ENCODE assay signal across 21 cellular contexts in the genomic region with DNA sequence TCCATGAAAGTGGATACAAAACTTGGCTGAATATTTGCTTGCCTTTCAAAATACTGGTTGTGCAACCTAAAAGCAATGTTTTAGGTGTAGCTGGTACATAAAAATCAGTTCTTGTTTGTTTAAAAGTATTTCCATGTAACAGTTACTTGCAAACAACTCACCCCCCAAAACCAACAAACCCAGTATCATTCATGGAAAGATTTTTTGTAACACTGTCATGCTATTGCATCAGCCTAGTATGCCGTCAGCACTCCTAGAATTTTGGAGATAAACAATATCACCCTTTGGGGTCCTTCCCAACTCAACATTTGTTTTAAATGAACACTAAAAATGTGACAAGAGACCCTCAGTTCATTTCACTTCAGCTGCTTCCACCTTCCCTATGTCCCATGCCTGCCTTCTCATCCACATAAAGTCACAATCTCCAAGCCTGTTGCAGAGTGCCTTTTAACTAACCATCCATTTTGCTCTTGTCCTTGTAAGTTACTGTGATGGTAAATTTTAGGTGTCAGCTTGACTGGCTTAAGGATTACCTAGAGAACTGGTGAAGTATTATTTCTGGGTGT.
A peak's percentile ranks its signal among the peaks of the same experiment; 100 is the strongest.
DNase-seq lines count a peak whose midpoint lies in the region; ATAC-seq, FAIRE-seq and TF ChIP-seq lines count a peak whose summit lies in the region.
"Had no signal": no experiment of that assay in that cellular context is flagged by ENCODE, and none has a peak within 500 bp of the region (broad histone marks: within the 10 kb centered on the region; RNA-seq: fewer than 3 reads in every experiment).

No MANE protein-coding gene starts in this region.

- no peak overlapping the region for H3K4me2 ChIP-seq in astrocyte (ENCODE audit: low read length)

- H3K36me3 ChIP-seq in astrocyte (ENCODE audit: insufficient read depth, low read length), result no peaks in the 10 kb centered on the region
- H3K36me3 ChIP-seq: tibial artery had no signal

- no peaks in the 10 kb centered on the region for H3K27me3 ChIP-seq in astrocyte (ENCODE audit: insufficient read depth, low read length)
- H3K27me3 ChIP-seq: body of pancreas, tibial artery had no signal

- no peaks in the 10 kb centered on the region for H4K20me1 ChIP-seq in astrocyte (ENCODE audit: insufficient read depth, low read length)

- no peak overlapping the region for H3K27ac ChIP-seq in astrocyte (ENCODE audit: low read depth, low read length)
- H3K27ac ChIP-seq: body of pancreas, dorsolateral prefrontal cortex had no signal

- peak overlapping the region; percentile 79 for H3K27ac Mint-ChIP-seq in astrocyte (ENCODE audit: unreplicated experiment)
- H3K27ac Mint-ChIP-seq: CD14-positive monocyte had no signal

- H3K9me3 Mint-ChIP-seq in astrocyte (ENCODE audit: unreplicated experiment), result no peaks in the 10 kb centered on the region

- H3K9me3 ChIP-seq in astrocyte (ENCODE audit: insufficient read depth, low read depth, low read length), result no peaks in the 10 kb centered on the region
- H3K9me3 ChIP-seq: body of pancreas, tibial artery had no signal

- H3K4me3 ChIP-seq in astrocyte (ENCODE audit: insufficient read depth, low read depth, low read length), result no peak overlapping the region
- H3K4me3 ChIP-seq in foreskin fibroblast (ENCODE audit: low read depth in 1 of 2, low read length in 2 of 2), result no peak overlapping the region
- H3K4me3 ChIP-seq: body of pancreas, dorsolateral prefrontal cortex, skin epidermis, tibial artery had no signal

- DNase-seq in AG09319 (ENCODE audit: extremely low read depth, low read depth), result peak; percentile 52
- DNase-seq in GM04503 (ENCODE audit: low read depth), result peak; percentile 27
- peak; percentile 19 for DNase-seq in astrocyte (ENCODE audit: low read depth)
- peak; percentile 44 to 67 for DNase-seq in foreskin fibroblast
- DNase-seq in NCI-H1436 treated with DMSO at 0.1 percent for 48 hours (lab: John Stamatoyannopoulos, UW), result no peak
- DNase-seq in NCI-H2227 (lab: John Stamatoyannopoulos, UW; ENCODE audit: unreplicated experiment), result no peak
- DNase-seq: activated CD8-positive, alpha-beta memory T cell treated with anti-CD3 and anti-CD28 coated beads, Interleukin-2, amount 50 U/mL, for 48 hours; activated naive CD4-positive, alpha-beta T cell treated with Interleukin-2 at 50 U/mL for 16 hours; body of pancreas; DMS79 treated with DMSO at 0.1 percent for 48 hours; dorsolateral prefrontal cortex; hypothalamus; Kasumi-1; NCI-H1417; NCI-H226; SIG-M5; tibial artery had no signal

- H3K9ac ChIP-seq in astrocyte (ENCODE audit: low read length), result no peak overlapping the region

- peaks cover 18% of the 10 kb centered on the region for H3K4me1 Mint-ChIP-seq in astrocyte (ENCODE audit: low read depth, unreplicated experiment)
- H3K4me1 Mint-ChIP-seq: CD14-positive monocyte had no signal

- H3K4me1 ChIP-seq in astrocyte (ENCODE audit: insufficient read depth, low read length), result peaks cover 11% of the 10 kb centered on the region
- H3K4me1 ChIP-seq: body of pancreas had no signal

- H3K36me3 Mint-ChIP-seq in astrocyte (ENCODE audit: low read depth, unreplicated experiment), result no peaks in the 10 kb centered on the region
- H3K36me3 Mint-ChIP-seq: CD14-positive monocyte had no signal

- no peaks in the 10 kb centered on the region for H3K79me2 ChIP-seq in astrocyte (ENCODE audit: insufficient read depth, low read length)

- no peak overlapping the region for H2AFZ ChIP-seq in astrocyte (ENCODE audit: low read depth, low read length)

- peaks cover 2% of the 10 kb centered on the region for H3K27me3 Mint-ChIP-seq in astrocyte (ENCODE audit: low read depth, unreplicated experiment)

- no peak overlapping the region for H3K4me3 Mint-ChIP-seq in astrocyte (ENCODE audit: unreplicated experiment)
- H3K4me3 Mint-ChIP-seq: CD14-positive monocyte had no signal

- no peak for TF ChIP-seq CTCF in AG09319 (IDR thresholded peaks at IDR 0.05; ENCODE audit: low read depth, low read length)
- TF ChIP-seq CTCF in astrocyte (IDR thresholded peaks at IDR 0.05; ENCODE audit: insufficient read depth, low read depth, low read length), result no peak
- TF ChIP-seq CTCF in foreskin fibroblast (IDR thresholded peaks at IDR 0.05; ENCODE audit: low read depth, low read length), result no peak

- no peak for FAIRE-seq in astrocyte (lab: Jason Lieb, UNC)

- ATAC-seq in GM18861 (IDR thresholded peaks at IDR 0.05; ENCODE audit: unreplicated experiment), result no peak
- no peak for ATAC-seq in HG03520 (IDR thresholded peaks at IDR 0.05; ENCODE audit: unreplicated experiment)
- ATAC-seq: body of pancreas had no signal

Comparison
In these comparisons a context has a peak if more than half of its experiments do, and no peak if none do; other contexts are left out.
1. DNase-seq: peak in AG09319 (single experiment), GM04503 (single experiment), astrocyte (single experiment) and foreskin fibroblast (2 of 2); none in NCI-H1436 treated with DMSO at 0.1 percent for 48 hours (single experiment) and NCI-H2227 (single experiment).